In the genomic region with DNA sequence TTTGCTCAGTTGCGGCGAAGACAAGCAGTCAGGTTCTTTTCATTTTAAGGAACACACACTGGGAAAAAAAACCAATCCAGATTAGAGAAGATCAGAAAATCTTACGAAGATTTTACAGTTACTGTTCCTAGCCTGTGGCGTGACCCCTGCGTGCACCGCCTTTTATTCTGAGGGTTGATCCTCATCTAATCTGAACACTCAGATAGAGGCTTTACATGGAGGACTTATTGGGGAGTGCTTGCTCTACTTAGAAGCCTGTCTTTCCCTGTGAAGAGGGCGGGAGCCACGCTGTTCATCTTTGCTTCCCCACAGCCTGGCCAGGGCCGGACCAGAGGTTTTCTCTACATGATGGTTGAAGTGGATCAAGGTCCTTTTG, we compare ENCODE assay signal across 11 cellular contexts. TPM values are rescaled to one million over a fixed set of nuclear protein-coding genes. Genes with fewer than 3 reads are reported as not detected.
DNase-seq lines count a peak whose midpoint lies in the region; ATAC-seq and TF ChIP-seq lines count a peak whose summit lies in the region.
"Had no signal": no experiment of that assay in that cellular context is flagged by ENCODE, and none has a peak within 500 bp of the region (broad histone marks: within the 10 kb centered on the region; RNA-seq: fewer than 3 reads in every experiment).

No MANE protein-coding gene starts in this region.

- no peaks in the 10 kb centered on the region for H3K9me2 ChIP-seq in MM.1S (replicated peaks; ENCODE audit: insufficient read depth, low read length)

- H3K27ac ChIP-seq in MM.1S (ENCODE audit: low read length): no peak overlapping the region
- H3K27ac ChIP-seq: brain microvascular endothelial cell had no signal

- peaks cover 11% of the 10 kb centered on the region for H3K27me3 Mint-ChIP-seq in T-helper 2 cell treated with Interferon-gamma antibody and Interleukin-4, amounts not matched to agents 5 μg/mL and 100 μg/mL, for 36 hours (ENCODE audit: low read depth)
- H3K27me3 Mint-ChIP-seq in chondrocyte (ENCODE audit: low read depth): no peaks in the 10 kb centered on the region
- no peaks in the 10 kb centered on the region for H3K27me3 Mint-ChIP-seq in osteocyte (ENCODE audit: unreplicated experiment)

- peaks cover 21% of the 10 kb centered on the region for H3K27me3 ChIP-seq in MM.1S (replicated peaks; ENCODE audit: insufficient read depth, low read length)
- H3K27me3 ChIP-seq: brain microvascular endothelial cell had no signal

- H3K4me2 ChIP-seq in MM.1S (ENCODE audit: low read depth, low read length): 0 out of 2 replicates have a peak overlapping the region, but pooled peaks have one; percentile 98

- no peak overlapping the region for H2AFZ ChIP-seq in MM.1S (ENCODE audit: low read length)

- peak overlapping the region; percentile 65 for H3K4me3 Mint-ChIP-seq in T-helper 2 cell treated with Interferon-gamma antibody and Interleukin-4, amounts not matched to agents 5 μg/mL and 100 μg/mL, for 36 hours
- H3K4me3 Mint-ChIP-seq in chondrocyte (ENCODE audit: unreplicated experiment) (peak overlapping the region; percentile 58), osteocyte (ENCODE audit: unreplicated experiment) (peak overlapping the region; percentile 67)

- H4K20me1 ChIP-seq in MM.1S (ENCODE audit: insufficient read depth, low read length): no peaks in the 10 kb centered on the region

- no peak overlapping the region for H3K4me3 ChIP-seq in MM.1S (ENCODE audit: low read length)

- H3K36me3 ChIP-seq in MM.1S (replicated peaks; ENCODE audit: insufficient read depth, low read length): no peaks in the 10 kb centered on the region
- H3K36me3 ChIP-seq: brain microvascular endothelial cell had no signal

- peaks cover 6% of the 10 kb centered on the region; the same call in 1 of the 2 replicates for H3F3A ChIP-seq in MM.1S (ENCODE audit: insufficient read depth, low read length)

- no peak for TF ChIP-seq CTCF in MM.1S (IDR thresholded peaks at IDR 0.05; ENCODE audit: low read length)
- TF ChIP-seq CTCF in chondrocyte (IDR thresholded peaks at IDR 0.05): no peak
- no peak for TF ChIP-seq CTCF in osteocyte (IDR thresholded peaks at IDR 0.05)

- H3K9ac ChIP-seq in MM.1S (ENCODE audit: low read length): no peak overlapping the region

- H3K9me3 Mint-ChIP-seq in T-helper 2 cell treated with Interferon-gamma antibody and Interleukin-4, amounts not matched to agents 5 μg/mL and 100 μg/mL, for 36 hours: no peaks in the 10 kb centered on the region
- no peaks in the 10 kb centered on the region for H3K9me3 Mint-ChIP-seq in chondrocyte (ENCODE audit: low read depth)
- no peaks in the 10 kb centered on the region for H3K9me3 Mint-ChIP-seq in osteocyte (ENCODE audit: unreplicated experiment)

- no peaks in the 10 kb centered on the region for H3K4me1 ChIP-seq in MM.1S (ENCODE audit: low read length)

- no peak overlapping the region for H3K27ac Mint-ChIP-seq in T-helper 2 cell treated with Interferon-gamma antibody and Interleukin-4, amounts not matched to agents 5 μg/mL and 100 μg/mL, for 36 hours
- H3K27ac Mint-ChIP-seq in chondrocyte (ENCODE audit: unreplicated experiment): no peak overlapping the region
- no peak overlapping the region for H3K27ac Mint-ChIP-seq in osteocyte (ENCODE audit: unreplicated experiment)

- no peaks in the 10 kb centered on the region for H3K9me3 ChIP-seq in MM.1S (replicated peaks; ENCODE audit: insufficient read depth, low read length)

- H3K36me3 Mint-ChIP-seq in T-helper 2 cell treated with Interferon-gamma antibody and Interleukin-4, amounts not matched to agents 5 μg/mL and 100 μg/mL, for 36 hours (ENCODE audit: low read depth): no peaks in the 10 kb centered on the region
- H3K36me3 Mint-ChIP-seq in chondrocyte (ENCODE audit: low read depth): no peaks in the 10 kb centered on the region
- H3K36me3 Mint-ChIP-seq in osteocyte (ENCODE audit: unreplicated experiment): no peaks in the 10 kb centered on the region

- H3K4me1 Mint-ChIP-seq in T-helper 2 cell treated with Interferon-gamma antibody and Interleukin-4, amounts not matched to agents 5 μg/mL and 100 μg/mL, for 36 hours (ENCODE audit: low read depth): peaks cover 4% of the 10 kb centered on the region
- H3K4me1 Mint-ChIP-seq in chondrocyte (ENCODE audit: low read depth) (peaks cover 23% of the 10 kb centered on the region), osteocyte (ENCODE audit: unreplicated experiment) (peaks cover 28% of the 10 kb centered on the region)

- no peak for ATAC-seq in HG03095 (IDR thresholded peaks at IDR 0.05; ENCODE audit: unreplicated experiment)
- ATAC-seq in esophagus mucosa: no peak

- DNase-seq in T-helper 2 cell treated with Interferon-gamma antibody and Interleukin-4, amounts not matched to agents 5 μg/mL and 100 μg/mL, for 36 hours (ENCODE audit: low spot score): no peak
- DNase-seq in T-helper 2 cell (no peak), MM.1S (no peak), chondrocyte (ENCODE audit: low spot score) (no peak), osteocyte (ENCODE audit: extremely low spot score, unreplicated experiment) (no peak), NCI-H2227 treated with DMSO at 0.1 percent for 48 hours (lab: John Stamatoyannopoulos, UW) (no peak)
- DNase-seq: activated CD4-positive, CD25-positive, alpha-beta regulatory T cell treated with anti-CD3 and anti-CD28 coated beads, Interleukin-2, amount 50 U/mL, for 72 hours; brain microvascular endothelial cell; NCI-H1092 had no signal

- H3K79me2 ChIP-seq in MM.1S (ENCODE audit: low read length): peaks cover 23% of the 10 kb centered on the region

RNA-seq across cellular contexts. Expression of a gene that starts 1.4 kb away (rescaled TPM):
- total RNA-seq in chondrocyte: 17.9 to 19.6 TPM (median 18.7 TPM) in 3 replicates
- 15.4 and 17.4 TPM in 2 replicates for total RNA-seq in osteocyte
- total RNA-seq in esophagus mucosa: 2.0 TPM

RNA-seq across cellular contexts. Expression of a gene that starts 5.2 kb away (rescaled TPM):
- total RNA-seq in chondrocyte (1.5 to 2.1 TPM (median 1.8 TPM) in 3 replicates), osteocyte (1.4 and 1.8 TPM in 2 replicates), esophagus mucosa (0.08 TPM)

RNA-seq across cellular contexts. Expression of a gene that starts 16.4 kb away (rescaled TPM):
- total RNA-seq in chondrocyte (3.9 to 6.5 TPM (median 5.5 TPM) in 3 replicates), osteocyte (4.4 and 6.7 TPM in 2 replicates), esophagus mucosa (3.1 TPM)

RNA-seq across cellular contexts. Expression of a gene that starts 37.4 kb away (rescaled TPM):
- 168 to 200 TPM (median 197 TPM) in 3 replicates for total RNA-seq in chondrocyte
- total RNA-seq in osteocyte: 208 and 211 TPM in 2 replicates
- total RNA-seq in esophagus mucosa: 205 TPM

RNA-seq across cellular contexts. Expression of a gene that starts 43.8 kb away (rescaled TPM):
- 35.4 to 37.0 TPM (median 36.3 TPM) in 3 replicates for total RNA-seq in chondrocyte
- 52.5 and 56.6 TPM in 2 replicates for total RNA-seq in osteocyte
- total RNA-seq in esophagus mucosa: 19.0 TPM
